8 cellular contexts compared by ENCODE assay signal in the genomic region with DNA sequence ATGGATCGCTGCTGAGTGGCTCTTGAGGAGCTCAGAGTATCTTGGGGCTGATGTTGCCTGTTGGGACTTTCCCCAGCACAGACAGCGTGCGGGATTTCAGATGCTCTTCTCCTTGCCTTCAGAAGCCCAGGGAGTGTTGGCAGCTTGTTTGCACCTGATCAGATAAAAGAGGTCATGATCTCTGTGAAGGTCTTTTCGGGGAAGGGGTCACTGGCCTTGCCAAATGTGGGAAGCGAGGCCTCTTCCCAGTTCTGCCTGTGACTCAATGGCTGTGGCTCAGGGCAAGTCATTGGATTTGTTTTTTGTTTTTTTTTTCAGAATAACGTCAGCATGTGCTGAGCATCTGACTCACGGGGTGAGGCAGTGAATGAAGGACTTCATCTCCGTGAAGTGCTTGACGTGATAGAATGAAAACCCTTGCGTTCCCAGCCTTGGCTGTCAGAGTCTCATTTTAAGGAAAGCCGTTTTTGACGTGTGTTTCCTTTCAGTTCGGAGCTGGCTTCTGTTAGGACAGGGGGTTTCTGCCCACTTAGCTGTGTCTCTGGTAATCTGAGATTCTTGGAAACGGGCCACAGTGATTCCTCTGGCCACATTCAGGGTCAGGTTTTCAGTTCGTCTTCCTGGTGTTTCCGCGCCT. TPM values are rescaled to one million over a fixed set of nuclear protein-coding genes. Genes with fewer than 3 reads are reported as not detected.
DNase-seq lines count a peak whose midpoint lies in the region; ATAC-seq and TF ChIP-seq lines count a peak whose summit lies in the region.

No MANE protein-coding gene starts in this region.

- H3K27ac ChIP-seq in OCI-LY3 (ENCODE audit: low read length), result no peak overlapping the region
- no peak overlapping the region for H3K27ac ChIP-seq in neural progenitor cell

- H3K4me2 ChIP-seq in OCI-LY3 (ENCODE audit: low read length) (peak overlapping the region; percentile 62), neural progenitor cell (no peak overlapping the region)

- H3K9me3 Mint-ChIP-seq in neural progenitor cell, result no peaks in the 10 kb centered on the region
- H3K9me3 Mint-ChIP-seq in activated CD4-positive, alpha-beta T cell treated with anti-CD3 and anti-CD28 coated beads, Interleukin-2, amount 10 ng/mL, durations not matched to agents 7 days and 5 days, result no peaks in the 10 kb centered on the region
- no peaks in the 10 kb centered on the region for H3K9me3 Mint-ChIP-seq in activated naive CD8-positive, alpha-beta T cell treated with anti-CD3 and anti-CD28 coated beads, Interleukin-2, amount 50 U/mL, for 24 hours

- peaks cover 49% of the 10 kb centered on the region for H3K4me1 Mint-ChIP-seq in neural progenitor cell
- H3K4me1 Mint-ChIP-seq in activated CD4-positive, alpha-beta T cell treated with anti-CD3 and anti-CD28 coated beads, Interleukin-2, amount 10 ng/mL, durations not matched to agents 7 days and 5 days, result peaks cover 65% of the 10 kb centered on the region
- peaks cover 69% of the 10 kb centered on the region for H3K4me1 Mint-ChIP-seq in activated naive CD8-positive, alpha-beta T cell treated with anti-CD3 and anti-CD28 coated beads, Interleukin-2, amount 50 U/mL, for 24 hours

- H4K20me1 ChIP-seq in OCI-LY3 (ENCODE audit: insufficient read depth, low read length) (peaks cover 42% of the 10 kb centered on the region), neural progenitor cell (ENCODE audit: low read depth) (peaks cover 90% of the 10 kb centered on the region)

- ATAC-seq in esophagus mucosa, result peak; percentile 78
- ATAC-seq in activated naive CD8-positive, alpha-beta T cell treated with anti-CD3 and anti-CD28 coated beads, Interleukin-2, amount 50 U/mL, for 24 hours, result no peak

- H3K27ac Mint-ChIP-seq in neural progenitor cell, result peak overlapping the region; percentile 46
- no peak overlapping the region for H3K27ac Mint-ChIP-seq in activated CD4-positive, alpha-beta T cell treated with anti-CD3 and anti-CD28 coated beads, Interleukin-2, amount 10 ng/mL, durations not matched to agents 7 days and 5 days
- H3K27ac Mint-ChIP-seq in activated naive CD8-positive, alpha-beta T cell treated with anti-CD3 and anti-CD28 coated beads, Interleukin-2, amount 50 U/mL, for 24 hours, result no peak overlapping the region

- CTCF ChIA-PET in activated CD4-positive, alpha-beta T cell treated with anti-CD3 and anti-CD28 coated beads, Interleukin-2, amount 10 ng/mL, durations not matched to agents 7 days and 5 days (lab: Charles Lee), result interaction anchor here (1.2 kb wide), 2 partner anchors 9 kb away, joined by 3 to 4 read pairs; no protein-coding TSS in a partner anchor

- H3K9me3 ChIP-seq in OCI-LY3 (ENCODE audit: insufficient read depth, low read length) (no peaks in the 10 kb centered on the region), neural progenitor cell (ENCODE audit: low read depth) (no peaks in the 10 kb centered on the region)

- H2AFZ ChIP-seq in OCI-LY3 (ENCODE audit: low read depth, low read length) (no peak overlapping the region), neural progenitor cell (replicated peaks) (no peak overlapping the region)

- H3K4me1 ChIP-seq in OCI-LY3 (ENCODE audit: low read length), result peaks cover 54% of the 10 kb centered on the region
- H3K4me1 ChIP-seq in neural progenitor cell, result peaks cover 40% of the 10 kb centered on the region

- H3K4me3 ChIP-seq in OCI-LY3 (ENCODE audit: low read length), result peak overlapping the region; percentile 22; the same call in 1 of the 2 replicates
- no peak overlapping the region for H3K4me3 ChIP-seq in neural progenitor cell

- H3K79me2 ChIP-seq in OCI-LY3 (ENCODE audit: low read length) (peaks cover 56% of the 10 kb centered on the region), neural progenitor cell (ENCODE audit: low read depth) (peaks cover 63% of the 10 kb centered on the region)

- no peaks in the 10 kb centered on the region for H3K27me3 ChIP-seq in OCI-LY3 (ENCODE audit: low read depth, low read length)
- no peaks in the 10 kb centered on the region for H3K27me3 ChIP-seq in neural progenitor cell

- no peak overlapping the region for H3K4me3 Mint-ChIP-seq in neural progenitor cell
- no peak overlapping the region for H3K4me3 Mint-ChIP-seq in activated CD4-positive, alpha-beta T cell treated with anti-CD3 and anti-CD28 coated beads, Interleukin-2, amount 10 ng/mL, durations not matched to agents 7 days and 5 days
- no peak overlapping the region for H3K4me3 Mint-ChIP-seq in activated naive CD8-positive, alpha-beta T cell treated with anti-CD3 and anti-CD28 coated beads, Interleukin-2, amount 50 U/mL, for 24 hours

- H3F3A ChIP-seq in neural progenitor cell (ENCODE audit: low read depth), result peaks cover 24% of the 10 kb centered on the region

- DNase-seq in Ammon's horn (ENCODE audit: low spot score) (peak; percentile 30), neural progenitor cell (ENCODE audit: low spot score) (no peak), ecto neural progenitor cell (ENCODE audit: low spot score) (no peak)
- no peak for DNase-seq in activated CD4-positive, alpha-beta T cell treated with anti-CD3 and anti-CD28 coated beads, Interleukin-2, amount 10 ng/mL, durations not matched to agents 7 days and 5 days
- DNase-seq in activated naive CD8-positive, alpha-beta T cell treated with anti-CD3 and anti-CD28 coated beads, Interleukin-2, amount 50 U/mL, for 24 hours, result no peak
- DNase-seq in activated CD8-positive, alpha-beta memory T cell treated with anti-CD3 and anti-CD28 coated beads, Interleukin-2, amount 50 U/mL, for 48 hours, result no peak

- H3K36me3 Mint-ChIP-seq in neural progenitor cell, result peaks cover 22% of the 10 kb centered on the region
- peaks cover 14% of the 10 kb centered on the region for H3K36me3 Mint-ChIP-seq in activated CD4-positive, alpha-beta T cell treated with anti-CD3 and anti-CD28 coated beads, Interleukin-2, amount 10 ng/mL, durations not matched to agents 7 days and 5 days (ENCODE audit: low read depth)
- H3K36me3 Mint-ChIP-seq in activated naive CD8-positive, alpha-beta T cell treated with anti-CD3 and anti-CD28 coated beads, Interleukin-2, amount 50 U/mL, for 24 hours (ENCODE audit: low read depth), result peaks cover 34% of the 10 kb centered on the region

- POLR2A ChIA-PET in activated CD4-positive, alpha-beta T cell treated with anti-CD3 and anti-CD28 coated beads, Interleukin-2, amount 10 ng/mL, durations not matched to agents 7 days and 5 days (lab: Charles Lee), result no interaction called here

- TF ChIP-seq CTCF in OCI-LY3 (IDR thresholded peaks at IDR 0.05; ENCODE audit: low read depth, low read length) (no peak), neural progenitor cell (IDR thresholded peaks at IDR 0.05) (no peak)

- H3K27me3 Mint-ChIP-seq in neural progenitor cell (ENCODE audit: insufficient read depth, low read depth), result peaks cover 2% of the 10 kb centered on the region
- no peaks in the 10 kb centered on the region for H3K27me3 Mint-ChIP-seq in activated CD4-positive, alpha-beta T cell treated with anti-CD3 and anti-CD28 coated beads, Interleukin-2, amount 10 ng/mL, durations not matched to agents 7 days and 5 days
- no peaks in the 10 kb centered on the region for H3K27me3 Mint-ChIP-seq in activated naive CD8-positive, alpha-beta T cell treated with anti-CD3 and anti-CD28 coated beads, Interleukin-2, amount 50 U/mL, for 24 hours

- H3K36me3 ChIP-seq in OCI-LY3 (replicated peaks; ENCODE audit: low read depth, low read length) (peaks cover 10% of the 10 kb centered on the region), neural progenitor cell (no peaks in the 10 kb centered on the region)

- H3K9ac ChIP-seq in OCI-LY3 (ENCODE audit: low read length) (no peak overlapping the region), neural progenitor cell (no peak overlapping the region)

RNA-seq across cellular contexts. Expression of a gene that starts 46.7 kb away (rescaled TPM):
- total RNA-seq in esophagus mucosa (37.6 TPM), neural progenitor cell (ENCODE audit: low replicate concordance) (37.6 and 61.4 TPM in 2 replicates)
- 10 to 100 TPM; 22.7 to 28.4 TPM for total RNA-seq in activated CD4-positive, alpha-beta T cell treated with anti-CD3 and anti-CD28 coated beads, Interleukin-2, amount 10 ng/mL, durations not matched to agents 7 days and 5 days
